ENCODE assay signal across 7 cellular contexts in the genomic region with DNA sequence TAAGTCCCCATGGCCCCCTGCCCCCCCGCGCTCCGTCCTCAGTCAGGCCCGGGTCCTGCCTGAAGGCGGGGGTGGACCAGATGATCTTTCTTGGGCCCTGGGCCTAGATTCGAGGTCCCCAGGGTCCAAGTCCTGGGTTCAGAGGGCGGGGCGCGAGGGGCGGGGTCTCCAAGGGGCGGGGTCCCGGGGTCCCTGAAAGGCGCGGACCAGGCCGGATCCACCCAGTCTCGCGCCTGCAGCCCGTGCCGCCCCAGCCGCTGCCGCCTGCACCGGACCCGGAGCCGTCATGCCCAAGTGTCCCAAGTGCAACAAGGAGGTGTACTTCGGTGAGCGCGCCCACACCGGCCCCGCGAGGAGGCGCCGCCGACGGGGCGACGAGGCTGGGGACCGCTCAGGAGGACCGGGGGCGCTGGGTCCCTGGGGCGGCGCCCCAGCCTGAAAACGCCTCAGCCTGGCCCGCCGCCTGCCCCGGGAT. TPM values are rescaled to one million over a fixed set of nuclear protein-coding genes. Genes with fewer than 3 reads are reported as not detected.
DNase-seq lines count a peak whose midpoint lies in the region; ATAC-seq lines count a peak whose summit lies in the region.

No MANE protein-coding gene starts in this region.

- no peak for ATAC-seq in activated CD8-positive, alpha-beta T cell treated with anti-CD3 and anti-CD28 coated beads, Interleukin-2, amount 10 ng/mL, durations not matched to agents 7 days and 5 days
- ATAC-seq in left ventricle myocardium superior: peak; percentile 1
- no peak for ATAC-seq in HG03045 (IDR thresholded peaks at IDR 0.05; ENCODE audit: unreplicated experiment)
- no peak for ATAC-seq in GM18502 (IDR thresholded peaks at IDR 0.05; ENCODE audit: poor library complexity, unreplicated experiment)

- H3K36me3 Mint-ChIP-seq in activated CD8-positive, alpha-beta T cell treated with anti-CD3 and anti-CD28 coated beads, Interleukin-2, amount 10 ng/mL, durations not matched to agents 7 days and 5 days (ENCODE audit: low read depth): peaks cover 13% of the 10 kb centered on the region

- CTCF ChIA-PET in activated CD8-positive, alpha-beta T cell treated with anti-CD3 and anti-CD28 coated beads, Interleukin-2, amount 10 ng/mL, durations not matched to agents 7 days and 5 days (lab: Charles Lee): no interaction called here

- H3K4me3 Mint-ChIP-seq in activated CD8-positive, alpha-beta T cell treated with anti-CD3 and anti-CD28 coated beads, Interleukin-2, amount 10 ng/mL, durations not matched to agents 7 days and 5 days: peak overlapping the region; percentile 86

- H3K9me3 Mint-ChIP-seq in activated CD8-positive, alpha-beta T cell treated with anti-CD3 and anti-CD28 coated beads, Interleukin-2, amount 10 ng/mL, durations not matched to agents 7 days and 5 days (ENCODE audit: insufficient read depth): no peaks in the 10 kb centered on the region

- no peak overlapping the region for H3K27ac ChIP-seq in HUES64 (ENCODE audit: low read depth, low read length)

- no peaks in the 10 kb centered on the region for H3K9me3 ChIP-seq in HUES64 (ENCODE audit: insufficient read depth, low read depth, low read length)

- H3K36me3 ChIP-seq in HUES64 (ENCODE audit: insufficient read depth, low read length): no peaks in the 10 kb centered on the region

- H3K4me1 Mint-ChIP-seq in activated CD8-positive, alpha-beta T cell treated with anti-CD3 and anti-CD28 coated beads, Interleukin-2, amount 10 ng/mL, durations not matched to agents 7 days and 5 days (ENCODE audit: low read depth): peaks cover 43% of the 10 kb centered on the region

- POLR2A ChIA-PET in activated CD8-positive, alpha-beta T cell treated with anti-CD3 and anti-CD28 coated beads, Interleukin-2, amount 10 ng/mL, durations not matched to agents 7 days and 5 days (lab: Charles Lee): no interaction called here

- 3% methylated on average over 45 of the region's 45 CpGs for WGBS in HUES64

- peak overlapping the region; percentile 20; the same call in 1 of the 2 replicates for H3K9ac ChIP-seq in HUES64 (ENCODE audit: low read depth, low read length)

- H3K4me1 ChIP-seq in HUES64 (ENCODE audit: insufficient read depth, low read length): peaks cover 9% of the 10 kb centered on the region

- peaks cover 74% of the 10 kb centered on the region for H3K27me3 ChIP-seq in HUES64 (ENCODE audit: insufficient read depth, low read length)

- peak overlapping the region; percentile 47 for H3K4me3 ChIP-seq in HUES64 (ENCODE audit: low read length)

- peak; percentile 72 for DNase-seq in activated CD8-positive, alpha-beta T cell treated with anti-CD3 and anti-CD28 coated beads, Interleukin-2, amount 10 ng/mL, durations not matched to agents 7 days and 5 days
- DNase-seq in left ventricle myocardium superior (peak; percentile 90), AG20443 (ENCODE audit: low spot score) (no peak)
- peak; percentile 52 for DNase-seq in stimulated activated CD4-positive, alpha-beta T cell treated with anti-CD3 and anti-CD28 coated beads, Interleukin-4, amount 100 ng/mL, for 24 hours

- H3K27me3 Mint-ChIP-seq in activated CD8-positive, alpha-beta T cell treated with anti-CD3 and anti-CD28 coated beads, Interleukin-2, amount 10 ng/mL, durations not matched to agents 7 days and 5 days (ENCODE audit: low read depth): no peaks in the 10 kb centered on the region

- intact Hi-C loops in left ventricle myocardium superior (cut with micrococcal nuclease): no loop called here

- peak overlapping the region; percentile 88 for H3K27ac Mint-ChIP-seq in activated CD8-positive, alpha-beta T cell treated with anti-CD3 and anti-CD28 coated beads, Interleukin-2, amount 10 ng/mL, durations not matched to agents 7 days and 5 days

RNA-seq across cellular contexts. Expression of a gene that starts 0.3 kb away (rescaled TPM):
- polyA plus RNA-seq in HUES64 (2013, experiment 1 of 2): 2.6 TPM
- 4.9 TPM for polyA plus RNA-seq in HUES64 (2013, experiment 2 of 2)
- total RNA-seq in activated CD8-positive, alpha-beta T cell treated with anti-CD3 and anti-CD28 coated beads, Interleukin-2, amount 10 ng/mL, durations not matched to agents 7 days and 5 days: 100 to 1,000 TPM; 587 to 613 TPM
- total RNA-seq in left ventricle myocardium superior: 59.4 TPM

RNA-seq across cellular contexts. Expression of a gene that starts 4.0 kb away (rescaled TPM):
- 14.3 TPM for polyA plus RNA-seq in HUES64 (2013, experiment 1 of 2)
- polyA plus RNA-seq in HUES64 (2013, experiment 2 of 2): 20.3 TPM
- total RNA-seq in activated CD8-positive, alpha-beta T cell treated with anti-CD3 and anti-CD28 coated beads, Interleukin-2, amount 10 ng/mL, durations not matched to agents 7 days and 5 days: 10 to 100 TPM; 56.5 to 61.8 TPM
- total RNA-seq in left ventricle myocardium superior: 5.1 TPM

RNA-seq across cellular contexts. Expression of a gene that starts 12.4 kb away (rescaled TPM):
- polyA plus RNA-seq in HUES64 (2013, experiment 1 of 2): 11.3 TPM
- 16.5 TPM for polyA plus RNA-seq in HUES64 (2013, experiment 2 of 2)
- under 1 TPM; 0.21 to 0.31 TPM for total RNA-seq in activated CD8-positive, alpha-beta T cell treated with anti-CD3 and anti-CD28 coated beads, Interleukin-2, amount 10 ng/mL, durations not matched to agents 7 days and 5 days
- total RNA-seq in left ventricle myocardium superior: 1,036 TPM

RNA-seq across cellular contexts. Expression of a gene that starts 39.4 kb away (rescaled TPM):
- polyA plus RNA-seq in HUES64 (2013, experiment 1 of 2): 1.0 TPM
- polyA plus RNA-seq in HUES64 (2013, experiment 2 of 2): 1.7 TPM
- total RNA-seq in activated CD8-positive, alpha-beta T cell treated with anti-CD3 and anti-CD28 coated beads, Interleukin-2, amount 10 ng/mL, durations not matched to agents 7 days and 5 days: 1 to 10 TPM; 8.6 to 9.2 TPM
- 4.0 TPM for total RNA-seq in left ventricle myocardium superior

Comparison
In these comparisons a context has a peak if more than half of its experiments do, and no peak if none do; other contexts are left out.
1. RNA of a gene that starts 12.4 kb away (total RNA-seq): 1,036 TPM in left ventricle myocardium superior (single experiment); 0.21 to 0.31 TPM in activated CD8-positive, alpha-beta T cell treated with anti-CD3 and anti-CD28 coated beads, Interleukin-2, amount 10 ng/mL, durations not matched to agents 7 days and 5 days; every median in the first group is over 100 times any median in the second.